ENCODE assay signal across 8 cellular contexts in genomic region chr6:16130437-16130891, GRCh38. TPM values are rescaled to one million over a fixed set of nuclear protein-coding genes. Genes with fewer than 3 reads are reported as not detected.
DNase-seq lines count a peak whose midpoint lies in the region; ATAC-seq lines count a peak whose summit lies in the region.

No MANE protein-coding gene starts in this region.

- peak overlapping the region; percentile 97 for H3K27ac ChIP-seq in mucosa of rectum (ENCODE audit: low read depth in 2 of 2, low read length in 2 of 2)

- H3K27me3 ChIP-seq in mucosa of rectum (ENCODE audit: control insufficient read depth in 2 of 2, insufficient read depth in 2 of 2, low read length in 2 of 2), result no peaks in the 10 kb centered on the region

- no peaks in the 10 kb centered on the region for H3K36me3 ChIP-seq in ES-I3 (ENCODE audit: insufficient read depth, low read length)
- H3K36me3 ChIP-seq in mucosa of rectum (ENCODE audit: control insufficient read depth in 2 of 2, insufficient read depth in 2 of 2, low read length in 2 of 2), result peaks cover 4 to 8% of the 10 kb centered on the region in 2 donors

- H3K4me3 Mint-ChIP-seq in central memory CD8-positive, alpha-beta T cell, result peak overlapping the region; percentile 92

- H3K36me3 Mint-ChIP-seq in central memory CD8-positive, alpha-beta T cell (ENCODE audit: insufficient read depth), result peaks cover 54% of the 10 kb centered on the region

- H3K9me3 ChIP-seq in ES-I3 (ENCODE audit: control insufficient read depth, insufficient read depth, low read length), result no peaks in the 10 kb centered on the region
- no peaks in the 10 kb centered on the region for H3K9me3 ChIP-seq in mucosa of rectum (ENCODE audit: control insufficient read depth in 2 of 2, low read length in 2 of 2)

- H3K9me3 Mint-ChIP-seq in central memory CD8-positive, alpha-beta T cell, result no peaks in the 10 kb centered on the region

- H3K27me3 Mint-ChIP-seq in central memory CD8-positive, alpha-beta T cell, result no peaks in the 10 kb centered on the region

- H3K4me3 ChIP-seq in mucosa of rectum (ENCODE audit: low read length in 2 of 2), result peak overlapping the region; percentile 96 to 99

- peaks cover 33% of the 10 kb centered on the region for H3K4me1 Mint-ChIP-seq in central memory CD8-positive, alpha-beta T cell

- H3K27ac Mint-ChIP-seq in central memory CD8-positive, alpha-beta T cell (ENCODE audit: low read depth), result peak overlapping the region; percentile 93

- no peak for ATAC-seq in central memory CD8-positive, alpha-beta T cell (replicated peaks; ENCODE audit: extremely low read depth, poor library complexity, severe bottlenecking)
- ATAC-seq in GM21619 (IDR thresholded peaks at IDR 0.05; ENCODE audit: unreplicated experiment) (no peak), HG03521 (IDR thresholded peaks at IDR 0.05; ENCODE audit: unreplicated experiment) (no peak)

- peaks cover 19% of the 10 kb centered on the region for H3K4me1 ChIP-seq in ES-I3 (ENCODE audit: insufficient read depth, low read length)
- peaks cover 29 to 30% of the 10 kb centered on the region in 2 donors for H3K4me1 ChIP-seq in mucosa of rectum (ENCODE audit: control insufficient read depth in 2 of 2, insufficient read depth in 2 of 2, low read length in 2 of 2)

- peak overlapping the region; percentile 94 for H3K9ac ChIP-seq in ES-I3 (ENCODE audit: low read depth, low read length)
- H3K9ac ChIP-seq in mucosa of rectum (ENCODE audit: low read depth in 1 of 2, low read length in 2 of 2), result peak overlapping the region; percentile 78 to 100

- peak; percentile 33 for DNase-seq in NCI-H1105 (lab: John Stamatoyannopoulos, UW)
- DNase-seq in central memory CD8-positive, alpha-beta T cell (ENCODE audit: low spot score in 2 of 2), result peak in 1 of 2 donors; percentile 22
- no peak for DNase-seq in iPS-NIHi11 (ENCODE audit: low spot score)
- no peak for DNase-seq in occipital lobe (lab: John Stamatoyannopoulos, UW)

RNA-seq across cellular contexts. Expression of gene MYLIP, which starts 1.6 kb away (rescaled TPM):
- total RNA-seq in occipital lobe, result 66.6 TPM
